In genomic region chr2:127398239-127398590, GRCh38 we compare ENCODE assay signal across 9 cellular contexts. TPM values are rescaled to one million over a fixed set of nuclear protein-coding genes. Genes with fewer than 3 reads are reported as not detected.
A peak's percentile ranks its signal among the peaks of the same experiment; 100 is the strongest.
DNase-seq lines count a peak whose midpoint lies in the region; ATAC-seq, FAIRE-seq and TF ChIP-seq lines count a peak whose summit lies in the region.
"Had no signal": no experiment of that assay in that cellular context is flagged by ENCODE, and none has a peak within 500 bp of the region (broad histone marks: within the 10 kb centered on the region; RNA-seq: fewer than 3 reads in every experiment).

No MANE protein-coding gene starts in this region.

- POLR2A ChIA-PET in MCF 10A (lab: Yijun Ruan, JAX) = interaction anchor here (4.0 to 6.0 kb wide), 2 partner anchors 9 to 12 kb away, joined by 28 to 51 read pairs; partner anchors contain the start of gene MAP3K2
- POLR2A ChIA-PET in HepG2 (lab: Yijun Ruan, JAX) = interaction anchor here (0.6 to 2.3 kb wide), 5 partner anchors 9 to 38 kb away, joined by 3 to 18 read pairs (median 5); partner anchors contain the start of gene PROC

- H4K20me1 ChIP-seq in HepG2 (ENCODE audit: insufficient read depth, low read length) = no peaks in the 10 kb centered on the region

- no peaks in the 10 kb centered on the region for H3K27me3 Mint-ChIP-seq in MCF 10A (ENCODE audit: insufficient read depth, unreplicated experiment)

- CTCF ChIA-PET in MCF 10A (lab: Yijun Ruan, JAX) = interaction anchor here (0.6 kb wide), 1 partner anchor 32 kb away, joined by 3 read pairs; no protein-coding TSS in a partner anchor
- CTCF ChIA-PET in HepG2 (lab: Yijun Ruan, JAX; ENCODE audit: low intra/inter-chr PET ratio, low total read pairs) = no interaction called here

- H3K27ac Mint-ChIP-seq in MCF 10A (ENCODE audit: low read depth, unreplicated experiment) = peak overlapping the region; percentile 19

- WGBS in HepG2 (ENCODE audit: low lambda C conversion rate) = 29% methylated on average over 4 of the region's 4 CpGs

- no peak for TF ChIP-seq POLR2A in HepG2 (IDR thresholded peaks at IDR 0.05; ENCODE audit: insufficient read depth in 1 of 2, low read depth in 2 of 2, low read length in 2 of 2)

- in situ Hi-C loops in HepG2 (cut with HindIII; ENCODE audit: extremely low pct_ligation_motif_present, low pct_unique_long_range_greater_than_20kb) = no loop called here

- H3K4me3 ChIP-seq in HepG2 (replicated peaks in 1 of 3; ENCODE audit: insufficient read depth in 1 of 3, low read depth in 2 of 3, low read length in 3 of 3) (no peak overlapping the region), thoracic aorta (no peak overlapping the region)

- ATAC-seq in GM19043 (IDR thresholded peaks at IDR 0.05; ENCODE audit: low read depth, unreplicated experiment) (peak; percentile 97), HG03095 (IDR thresholded peaks at IDR 0.05; ENCODE audit: unreplicated experiment) (peak; percentile 93), HepG2 (peak; percentile 73), thoracic aorta (ENCODE audit: insufficient number of reproducible peaks, low FRiP score, low read depth) (peak; percentile 90)

- DNase-seq in C1 segment of cervical spinal cord (lab: John Stamatoyannopoulos, UW) (peak in 8 of 14 donors; percentile 32 to 68 (median 44)), MCF 10A (ENCODE audit: unreplicated experiment) (peak; percentile 96), HepG2 (ENCODE audit: low spot score) (peak; percentile 78), thoracic aorta (ENCODE audit: low spot score) (peak; percentile 88), NCI-H146 treated with DMSO at 0.1 percent for 48 hours (lab: John Stamatoyannopoulos, UW; ENCODE audit: unreplicated experiment) (no peak)

- peak overlapping the region; percentile 45 for H3K4me2 ChIP-seq in HepG2 (ENCODE audit: low read depth, low read length)

- intact Hi-C loops in MCF 10A (cut with micrococcal nuclease) = no loop called here
- intact Hi-C loops in HepG2 (cut with micrococcal nuclease; ENCODE audit: unreplicated experiment) = no loop called here

- H3K4me1 ChIP-seq in HepG2 (ENCODE audit: insufficient read depth, low read length) (peaks cover 41% of the 10 kb centered on the region), thoracic aorta (ENCODE audit: control insufficient read depth in 1 of 2, low read depth in 2 of 2) (peaks cover 3 to 33% of the 10 kb centered on the region in 2 donors)

- H3K4me3 Mint-ChIP-seq in MCF 10A (ENCODE audit: unreplicated experiment) = no peak overlapping the region

- TF ChIP-seq RAD21 in HepG2 (CRISPR knock-in tag; IDR thresholded peaks at IDR 0.05) = no peak

- H3K9me3 ChIP-seq in HepG2 (ENCODE audit: low read length) (no peaks in the 10 kb centered on the region), thoracic aorta (no peaks in the 10 kb centered on the region)

- H3K9ac ChIP-seq in HepG2 (ENCODE audit: insufficient read depth, low read depth, low read length) = no peak overlapping the region

- H3K36me3 Mint-ChIP-seq in MCF 10A (ENCODE audit: insufficient read depth, unreplicated experiment) = peaks cover 6% of the 10 kb centered on the region

- peak; percentile 30 for FAIRE-seq in HepG2 (lab: Jason Lieb, UNC)

- H3K27ac ChIP-seq in HepG2 (ENCODE audit: extremely low read length, insufficient read depth, low read length) (no peak overlapping the region), thoracic aorta (peak overlapping the region; percentile 47 to 56)

- H3K4me1 Mint-ChIP-seq in MCF 10A (ENCODE audit: insufficient read depth, unreplicated experiment) = peaks cover 34% of the 10 kb centered on the region

- no peaks in the 10 kb centered on the region for H3K27me3 ChIP-seq in HepG2 (ENCODE audit: control insufficient read depth in 1 of 2, insufficient read depth in 2 of 2, low read length in 2 of 2)
- H3K27me3 ChIP-seq in thoracic aorta (replicated peaks; ENCODE audit: insufficient read depth) = no peaks in the 10 kb centered on the region

- no peaks in the 10 kb centered on the region for H3K9me3 Mint-ChIP-seq in MCF 10A (ENCODE audit: unreplicated experiment)

- BruUV-seq in MCF 10A (replicated peaks; lab: Mats Ljungman, UMichigan) = no TSS peak
- BruUV-seq in HepG2 (replicated peaks; lab: Mats Ljungman, UMichigan) = no TSS peak

- TF ChIP-seq EP300 in HepG2 (IDR thresholded peaks at IDR 0.05; ENCODE audit: low read depth in 2 of 2, low read length in 2 of 2) (no peak), HepG2 (CRISPR knock-in tag; IDR thresholded peaks at IDR 0.05; ENCODE audit: borderline replicate concordance) (no peak)

- H3K36me3 ChIP-seq in HepG2 (replicated peaks in 1 of 2; ENCODE audit: control insufficient read depth in 1 of 2, insufficient read depth in 2 of 2, low read length in 2 of 2) (no peaks in the 10 kb centered on the region), thoracic aorta (no peaks in the 10 kb centered on the region)

- H3K79me2 ChIP-seq in HepG2 (ENCODE audit: insufficient read depth, low read length) = no peaks in the 10 kb centered on the region

- no peak overlapping the region for H2AFZ ChIP-seq in HepG2 (ENCODE audit: low read length)

- no peak for TF ChIP-seq CTCF in MCF 10A (IDR thresholded peaks at IDR 0.05; ENCODE audit: unreplicated experiment)
- no peak for TF ChIP-seq CTCF in HepG2 (CRISPR knock-in tag; IDR thresholded peaks at IDR 0.05)
- TF ChIP-seq CTCF in thoracic aorta (IDR thresholded peaks at IDR 0.05) = no peak

TF ChIP-seq in PFSK-1, 5 proteins besides CTCF, POLR2A, EP300 and RAD21:
- no peak for TF ChIP-seq POLR2AphosphoS5 (IDR thresholded peaks at IDR 0.05; ENCODE audit: low read depth, low read length)
- TF ChIP-seq SIN3A (IDR thresholded peaks at IDR 0.05; ENCODE audit: borderline replicate concordance, insufficient read depth, low read length) = peak; percentile 73; the same call in 1 of the 2 replicates
TF ChIP-seq in PFSK-1: peak in this region for 1.

TF ChIP-seq in HepG2, 621 proteins besides CTCF, POLR2A, EP300 and RAD21 (continues in another document):
- TF ChIP-seq FOSL2 (CRISPR knock-in tag; IDR thresholded peaks at IDR 0.05) = peak; percentile 95
- no peak for TF ChIP-seq POLR2AphosphoS5 (IDR thresholded peaks at IDR 0.05; ENCODE audit: low read depth, low read length)

RNA-seq across cellular contexts. Expression of gene MAP3K2, which starts 10.4 kb away (rescaled TPM):
- polyA plus RNA-seq in PFSK-1 (2012; ENCODE audit: insufficient read length, low read depth) = 14.5 TPM
- total RNA-seq in MCF 10A (2022) (62.9 and 65.6 TPM in 2 replicates), HepG2 (2016; rRNA removed; fragmentation: Illumina TruSeq; extraction: Trizol) (37.2 and 56.1 TPM in 2 replicates), thoracic aorta (100 to 1,000 TPM in 1 of 2 donors, 10 to 100 TPM in 1; 67.9 to 107 TPM)
- total RNA-seq in HepG2 (2016; cell fraction: cytosol; rRNA removed; fragmentation: Illumina TruSeq; extraction: Trizol; ENCODE audit: low read depth) = 12.9 and 13.4 TPM in 2 replicates
- total RNA-seq in HepG2 (2016; cell fraction: insoluble cytoplasmic fraction; rRNA removed; fragmentation: Illumina TruSeq; extraction: Trizol) = 35.8 and 54.1 TPM in 2 replicates
- total RNA-seq in HepG2 (2016; cell fraction: membrane; rRNA removed; fragmentation: Illumina TruSeq; extraction: Trizol) = 28.2 and 32.6 TPM in 2 replicates
- 37.4 and 42.1 TPM in 2 replicates for total RNA-seq in HepG2 (2016; cell fraction: nucleus; rRNA removed; fragmentation: Illumina TruSeq; extraction: Trizol)
- polyA plus RNA-seq in HepG2 (2011; rRNA removed) = 11.2 and 12.2 TPM in 2 replicates
- 5.1 and 7.6 TPM in 2 replicates for polyA plus RNA-seq in HepG2 (2011; cell fraction: cytosol; rRNA removed)
- 18.1 and 21.8 TPM in 2 replicates for polyA plus RNA-seq in HepG2 (2011; cell fraction: nucleus; rRNA removed)
- 11.5 and 11.7 TPM in 2 replicates for polyA plus RNA-seq in HepG2 (2012)
- polyA plus RNA-seq in HepG2 (2016; cell fraction: cytosol; fragmentation: Illumina TruSeq; extraction: Trizol; ENCODE audit: low read depth) = 0.44 and 0.68 TPM in 2 replicates
- polyA plus RNA-seq in HepG2 (2016; cell fraction: insoluble cytoplasmic fraction; fragmentation: Illumina TruSeq; extraction: Trizol; ENCODE audit: low read depth) = 14.1 and 15.7 TPM in 2 replicates
- 3.3 and 3.5 TPM in 2 replicates for polyA plus RNA-seq in HepG2 (2016; cell fraction: membrane; fragmentation: Illumina TruSeq; extraction: Trizol; ENCODE audit: low read depth)
- polyA plus RNA-seq in HepG2 (2016; cell fraction: nucleus; fragmentation: Illumina TruSeq; extraction: Trizol; ENCODE audit: insufficient read depth, low read depth) = 28.7 and 30.7 TPM in 2 replicates
- polyA minus RNA-seq in HepG2 (2011; rRNA and poly(A)+ RNA removed; ENCODE audit: low replicate concordance) = 20.5 and 26.7 TPM in 2 replicates
- 43.5 and 45.0 TPM in 2 replicates for polyA minus RNA-seq in HepG2 (2011; cell fraction: cytosol; rRNA and poly(A)+ RNA removed)
- polyA minus RNA-seq in HepG2 (2011; cell fraction: nucleus; rRNA and poly(A)+ RNA removed) = 46.0 and 46.6 TPM in 2 replicates

RNA-seq across cellular contexts. Expression of gene PROC, which starts 20.0 kb away (rescaled TPM):
- polyA plus RNA-seq in PFSK-1 (2012; ENCODE audit: insufficient read length, low read depth) = 0.84 TPM
- not detected in 2 replicates for total RNA-seq in MCF 10A (2022)
- 52.1 and 134 TPM in 2 replicates for total RNA-seq in HepG2 (2016; rRNA removed; fragmentation: Illumina TruSeq; extraction: Trizol)
- total RNA-seq in HepG2 (2016; cell fraction: cytosol; rRNA removed; fragmentation: Illumina TruSeq; extraction: Trizol; ENCODE audit: low read depth) = 19.2 and 23.2 TPM in 2 replicates
- 49.9 and 134 TPM in 2 replicates for total RNA-seq in HepG2 (2016; cell fraction: insoluble cytoplasmic fraction; rRNA removed; fragmentation: Illumina TruSeq; extraction: Trizol)
- total RNA-seq in HepG2 (2016; cell fraction: membrane; rRNA removed; fragmentation: Illumina TruSeq; extraction: Trizol) = 37.4 and 38.6 TPM in 2 replicates
- 166 and 178 TPM in 2 replicates for total RNA-seq in HepG2 (2016; cell fraction: nucleus; rRNA removed; fragmentation: Illumina TruSeq; extraction: Trizol)
- polyA plus RNA-seq in HepG2 (2011; rRNA removed) = 185 and 266 TPM in 2 replicates
- polyA plus RNA-seq in HepG2 (2011; cell fraction: cytosol; rRNA removed) = 113 and 166 TPM in 2 replicates
- 1,267 and 1,304 TPM in 2 replicates for polyA plus RNA-seq in HepG2 (2011; cell fraction: nucleus; rRNA removed)
- 232 and 321 TPM in 2 replicates for polyA plus RNA-seq in HepG2 (2012)
- polyA plus RNA-seq in HepG2 (2016; cell fraction: cytosol; fragmentation: Illumina TruSeq; extraction: Trizol; ENCODE audit: low read depth) = 17.2 and 19.9 TPM in 2 replicates
- 48.9 and 49.8 TPM in 2 replicates for polyA plus RNA-seq in HepG2 (2016; cell fraction: insoluble cytoplasmic fraction; fragmentation: Illumina TruSeq; extraction: Trizol; ENCODE audit: low read depth)
- 22.9 and 24.9 TPM in 2 replicates for polyA plus RNA-seq in HepG2 (2016; cell fraction: membrane; fragmentation: Illumina TruSeq; extraction: Trizol; ENCODE audit: low read depth)
- polyA plus RNA-seq in HepG2 (2016; cell fraction: nucleus; fragmentation: Illumina TruSeq; extraction: Trizol; ENCODE audit: insufficient read depth, low read depth) = 354 and 380 TPM in 2 replicates
- polyA minus RNA-seq in HepG2 (2011; rRNA and poly(A)+ RNA removed; ENCODE audit: low replicate concordance) = 241 TPM in 1 of 2 replicates, not detected in the other
- polyA minus RNA-seq in HepG2 (2011; cell fraction: cytosol; rRNA and poly(A)+ RNA removed) = 64.7 and 65.5 TPM in 2 replicates
- 172 and 188 TPM in 2 replicates for polyA minus RNA-seq in HepG2 (2011; cell fraction: nucleus; rRNA and poly(A)+ RNA removed)
- total RNA-seq in thoracic aorta = not detected
- total RNA-seq: glomerular endothelial cell had no signal

Comparison
In these comparisons a context has a peak if more than half of its experiments do, and no peak if none do; other contexts are left out.
1. RNA of gene PROC, which starts 20.0 kb away (total RNA-seq): 19.2 to 178 TPM in HepG2; not detected in MCF 10A and not detected in thoracic aorta; every median in the first group is over 10 times any median in the second.
2. Peak in every context shown above with its lines, with median percentiles within 50 percentile points of each other: ATAC-seq.